ENCODE assay signal across 8 cellular contexts in genomic region chr10:27153855-27154198, GRCh38. TPM values are rescaled to one million over a fixed set of nuclear protein-coding genes. Genes with fewer than 3 reads are reported as not detected.
DNase-seq lines count a peak whose midpoint lies in the region; TF ChIP-seq lines count a peak whose summit lies in the region.

No MANE protein-coding gene starts in this region.

- H3K4me2 ChIP-seq in OCI-LY1 (ENCODE audit: low read length) = peak overlapping the region; percentile 99

- no peaks in the 10 kb centered on the region for H3K9me3 ChIP-seq in OCI-LY1 (ENCODE audit: low read length)
- no peaks in the 10 kb centered on the region for H3K9me3 ChIP-seq in mesodermal cell (ENCODE audit: control insufficient read depth, low read length)
- H3K9me3 ChIP-seq in tibial artery = no peaks in the 10 kb centered on the region

- no peaks in the 10 kb centered on the region for H3K27me3 Mint-ChIP-seq in T-helper 1 cell treated with Interleukin-12 subunit alpha and Interleukin-12 subunit beta and Interleukin-4 antibody, amounts not matched to agents 30 μg/mL and 1 μg/mL, for 36 hours (ENCODE audit: low read depth)

- H3K36me3 Mint-ChIP-seq in T-helper 1 cell treated with Interleukin-12 subunit alpha and Interleukin-12 subunit beta and Interleukin-4 antibody, amounts not matched to agents 30 μg/mL and 1 μg/mL, for 36 hours (ENCODE audit: low read depth) = peaks cover 35% of the 10 kb centered on the region

- peak overlapping the region; percentile 100 for H3K27ac Mint-ChIP-seq in T-helper 1 cell treated with Interleukin-12 subunit alpha and Interleukin-12 subunit beta and Interleukin-4 antibody, amounts not matched to agents 30 μg/mL and 1 μg/mL, for 36 hours

- peak overlapping the region; percentile 100 for H3K27ac ChIP-seq in OCI-LY1 (ENCODE audit: low read depth, low read length, poor library complexity, severe bottlenecking)
- peak overlapping the region; percentile 98 for H3K27ac ChIP-seq in mesodermal cell (ENCODE audit: low read depth, low read length, severe bottlenecking)
- peak overlapping the region; percentile 95 to 100 for H3K27ac ChIP-seq in tibial artery

- peaks cover 10% of the 10 kb centered on the region; the same call in 1 of the 2 replicates for H4K20me1 ChIP-seq in OCI-LY1 (ENCODE audit: insufficient read depth, low read length)

- H3K36me3 ChIP-seq in OCI-LY1 (ENCODE audit: insufficient read depth, low read length) = peaks cover 37% of the 10 kb centered on the region
- H3K36me3 ChIP-seq in mesodermal cell (ENCODE audit: control insufficient read depth, insufficient read depth, low read length) = peaks cover 36% of the 10 kb centered on the region
- peaks cover under 1 to 5% (median 4%) of the 10 kb centered on the region in 3 donors for H3K36me3 ChIP-seq in tibial artery

- H3K9ac ChIP-seq in OCI-LY1 (ENCODE audit: low read length) = peak overlapping the region; percentile 100

- peaks cover 41% of the 10 kb centered on the region for H3K4me1 Mint-ChIP-seq in T-helper 1 cell treated with Interleukin-12 subunit alpha and Interleukin-12 subunit beta and Interleukin-4 antibody, amounts not matched to agents 30 μg/mL and 1 μg/mL, for 36 hours (ENCODE audit: low read depth)

- no peak for DNase-seq in T-helper 1 cell
- DNase-seq in HFF-Myc (ENCODE audit: extremely low read depth, low read depth) = no peak
- DNase-seq in dermis blood vessel endothelial cell = peak; percentile 59
- DNase-seq in tibial artery = peak in 1 of 2 donors; percentile 33
- no peak for DNase-seq in activated CD4-positive, alpha-beta T cell treated with anti-CD3 and anti-CD28 coated beads for 48 hours

- H3K4me3 ChIP-seq in HFF-Myc (replicated peaks; ENCODE audit: low read depth, low read length) (peak overlapping the region; percentile 73), OCI-LY1 (ENCODE audit: low read depth, low read length, poor library complexity, severe bottlenecking) (peak overlapping the region; percentile 96), mesodermal cell (ENCODE audit: extremely low read depth, insufficient read depth, low read length, poor library complexity, severe bottlenecking) (peak overlapping the region; percentile 84), tibial artery (peak overlapping the region; percentile 61 to 94)

- H3K4me1 ChIP-seq in OCI-LY1 (ENCODE audit: insufficient read depth, low read length, severe bottlenecking) = peaks cover 33% of the 10 kb centered on the region
- H3K4me1 ChIP-seq in mesodermal cell (ENCODE audit: control insufficient read depth, insufficient read depth, low read length, poor library complexity, severe bottlenecking) = peaks cover 5% of the 10 kb centered on the region
- peaks cover 0 to 43% (median 14%) of the 10 kb centered on the region in 4 donors for H3K4me1 ChIP-seq in tibial artery

- H3K9me3 Mint-ChIP-seq in T-helper 1 cell treated with Interleukin-12 subunit alpha and Interleukin-12 subunit beta and Interleukin-4 antibody, amounts not matched to agents 30 μg/mL and 1 μg/mL, for 36 hours = no peaks in the 10 kb centered on the region

- H3F3A ChIP-seq in OCI-LY1 (ENCODE audit: insufficient read depth, low read length) = no peaks in the 10 kb centered on the region

- TF ChIP-seq CTCF in HFF-Myc (IDR thresholded peaks at IDR 0.05; ENCODE audit: low read depth, low read length, missing control alignments) = no peak
- no peak for TF ChIP-seq CTCF in OCI-LY1 (IDR thresholded peaks at IDR 0.05; ENCODE audit: low read length)
- no peak for TF ChIP-seq CTCF in tibial artery (IDR thresholded peaks at IDR 0.05)

- 1% methylated on average over 17 to 18 of the region's 19 CpGs for WGBS in mesodermal cell (ENCODE audit: insufficient coverage in 2 of 2), 2 experiments

- intact Hi-C loops in tibial artery (cut with DNase I; ENCODE audit: low total_unique reads) = loop anchor here (5.0 kb wide), 1 partner anchor 348 kb away; the partner anchor contains the start of gene RAB18

- H2AFZ ChIP-seq in OCI-LY1 (ENCODE audit: low read length) = no peak overlapping the region

- H3K9me2 ChIP-seq in OCI-LY1 (ENCODE audit: low read depth, low read length) = no peaks in the 10 kb centered on the region

- H3K79me2 ChIP-seq in OCI-LY1 (ENCODE audit: insufficient read depth, low read length) = peaks cover 74% of the 10 kb centered on the region

- H3K4me3 Mint-ChIP-seq in T-helper 1 cell treated with Interleukin-12 subunit alpha and Interleukin-12 subunit beta and Interleukin-4 antibody, amounts not matched to agents 30 μg/mL and 1 μg/mL, for 36 hours = peak overlapping the region; percentile 98

- H3K27me3 ChIP-seq in OCI-LY1 (ENCODE audit: insufficient read depth, low read length) = no peaks in the 10 kb centered on the region
- H3K27me3 ChIP-seq in tibial artery = no peaks in the 10 kb centered on the region

RNA-seq across cellular contexts. Expression of gene YME1L1, which starts 0.4 kb away (rescaled TPM):
- total RNA-seq in dermis blood vessel endothelial cell = 104 and 155 TPM in 2 replicates
- polyA plus RNA-seq in mesodermal cell (2013, experiment 1 of 2) = 128 TPM
- polyA plus RNA-seq in mesodermal cell (2013, experiment 2 of 2) = 126 TPM

RNA-seq across cellular contexts. Expression of gene MASTL, which starts 1.3 kb away (rescaled TPM):
- total RNA-seq in dermis blood vessel endothelial cell = 12.9 and 19.2 TPM in 2 replicates
- 32.9 TPM for polyA plus RNA-seq in mesodermal cell (2013, experiment 1 of 2)
- 35.5 TPM for polyA plus RNA-seq in mesodermal cell (2013, experiment 2 of 2)

RNA-seq across cellular contexts. Expression of gene ANKRD26, which starts 53.5 kb away (rescaled TPM):
- total RNA-seq in dermis blood vessel endothelial cell = 8.7 and 10.7 TPM in 2 replicates
- polyA plus RNA-seq in mesodermal cell (2013, experiment 1 of 2) = 8.0 TPM
- 11.6 TPM for polyA plus RNA-seq in mesodermal cell (2013, experiment 2 of 2)
